In the genomic region with DNA sequence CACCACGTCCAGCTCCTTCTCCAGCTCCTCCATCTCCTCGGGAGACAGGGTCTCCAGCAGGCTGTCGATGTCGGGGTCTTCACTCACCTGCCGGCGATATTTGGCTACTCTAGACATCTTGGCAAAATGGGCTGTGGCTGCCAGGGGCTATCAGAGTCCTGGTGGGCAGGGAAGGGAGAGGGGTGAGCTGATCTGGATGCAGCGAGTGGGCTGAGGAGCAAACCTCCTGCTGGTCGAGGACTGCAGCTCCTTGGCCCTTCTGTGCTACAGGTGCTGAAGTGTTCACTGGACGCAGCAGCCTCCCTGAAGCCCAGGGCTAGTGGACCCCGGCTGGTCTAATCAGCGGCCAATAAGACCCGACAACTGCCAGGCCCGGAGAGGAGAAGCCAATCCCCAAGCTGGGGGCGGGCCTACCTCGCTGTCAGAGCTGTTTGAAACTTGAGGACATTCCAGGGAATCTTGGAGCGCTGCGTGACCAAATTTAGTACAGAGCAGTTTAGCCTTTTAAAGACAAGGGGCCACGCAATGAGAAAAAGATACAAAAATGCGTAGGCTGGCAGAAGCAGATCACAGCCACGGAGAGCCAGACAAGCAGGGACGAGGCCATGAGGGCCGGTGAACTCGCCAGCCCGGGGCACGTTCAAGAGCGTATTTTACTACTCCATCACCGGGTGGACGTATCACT, we compare ENCODE assay signal across 8 cellular contexts. TPM values are rescaled to one million over a fixed set of nuclear protein-coding genes. Genes with fewer than 3 reads are reported as not detected.
DNase-seq lines count a peak whose midpoint lies in the region; ATAC-seq, FAIRE-seq and TF ChIP-seq lines count a peak whose summit lies in the region.

A gene (minus strand): TSS at position 325 of the 685 bp plus-strand sequence. CDS start 208 bp downstream, at position 117.

- peaks cover 50% of the 10 kb centered on the region for H3K27me3 Mint-ChIP-seq in activated T-cell treated with anti-CD3 and anti-CD28 coated beads, Interleukin-2, amount 50 U/mL, for 4 hours (ENCODE audit: low read depth)

- no peak for FAIRE-seq in GM12891 (lab: Jason Lieb, UNC)

- peaks cover 7% of the 10 kb centered on the region for H3K4me1 Mint-ChIP-seq in activated T-cell treated with anti-CD3 and anti-CD28 coated beads, Interleukin-2, amount 50 U/mL, for 4 hours (ENCODE audit: low read depth)

- no peak for TF ChIP-seq POLR2A in GM12891 (IDR thresholded peaks at IDR 0.05; ENCODE audit: low read depth, low read length)

- no peak within 1 kb of the TSS for H3K27ac ChIP-seq in substantia nigra (ENCODE audit: low read depth, low read length, poor library complexity, severe bottlenecking)

- TF ChIP-seq CTCF in epithelial cell of esophagus (IDR thresholded peaks at IDR 0.05; ENCODE audit: insufficient read depth, low read depth, low read length, missing control alignments): no peak

- H3K9me3 Mint-ChIP-seq in activated T-cell treated with anti-CD3 and anti-CD28 coated beads, Interleukin-2, amount 50 U/mL, for 4 hours: no peaks in the 10 kb centered on the region

- H3K4me3 Mint-ChIP-seq in activated T-cell treated with anti-CD3 and anti-CD28 coated beads, Interleukin-2, amount 50 U/mL, for 4 hours: peak within 1 kb of the TSS; percentile 60

- H3K36me3 Mint-ChIP-seq in activated T-cell treated with anti-CD3 and anti-CD28 coated beads, Interleukin-2, amount 50 U/mL, for 4 hours (ENCODE audit: insufficient read depth): no peaks in the 10 kb centered on the region

- no peak within 1 kb of the TSS for H3K4me3 ChIP-seq in epithelial cell of esophagus (ENCODE audit: low read length)

- ATAC-seq in activated T-cell treated with anti-CD3 and anti-CD28 coated beads, Interleukin-2, amount 50 U/mL, for 4 hours: peak; percentile 46 to 70
- no peak for ATAC-seq in HG02970 (IDR thresholded peaks at IDR 0.05; ENCODE audit: low FRiP score, unreplicated experiment)

- no peak for DNase-seq in activated T-cell treated with anti-CD3 and anti-CD28 coated beads, Interleukin-2, amount 50 U/mL, for 4 hours
- DNase-seq in activated T-cell treated with anti-CD3 and anti-CD28 coated beads for 4 hours: no peak
- peak; percentile 38 for DNase-seq in SHP77 treated with DMSO at 0.1 percent for 48 hours (lab: John Stamatoyannopoulos, UW)
- DNase-seq in epithelial cell of esophagus (ENCODE audit: low read depth): peak; percentile 68
- DNase-seq in lung microvascular endothelial cell (ENCODE audit: low read depth in 2 of 2): peak; percentile 58 to 78
- peak in 46 of 49 donors; percentile 4 to 80 (median 35) for DNase-seq in substantia nigra (lab: John Stamatoyannopoulos, UW)
- DNase-seq in GM12891 (ENCODE audit: insufficient read length, low spot score): no peak

TF ChIP-seq in GM12891, 5 proteins besides CTCF, POLR2A, EP300 and RAD21:
- no peak for TF ChIP-seq SPI1 (IDR thresholded peaks at IDR 0.05; ENCODE audit: low read depth, low read length)
- no peak for TF ChIP-seq TAF1 (IDR thresholded peaks at IDR 0.05; ENCODE audit: low read depth, low read length)
- TF ChIP-seq PAX5 (IDR thresholded peaks at IDR 0.05; ENCODE audit: insufficient read depth, low read length, severe bottlenecking): no peak
- TF ChIP-seq POU2F2 (IDR thresholded peaks at IDR 0.05; ENCODE audit: low read depth, low read length): no peak
- no peak for TF ChIP-seq POLR2AphosphoS5 (IDR thresholded peaks at IDR 0.05; ENCODE audit: low read depth, low read length)

RNA-seq across cellular contexts. Expression of the gene that starts here (rescaled TPM):
- under 1 TPM in 2 of 3 donors, not detected in 1; 0.08 to 0.14 TPM for total RNA-seq in activated T-cell treated with anti-CD3 and anti-CD28 coated beads, Interleukin-2, amount 50 U/mL, for 4 hours
- total RNA-seq in lung microvascular endothelial cell: not detected in 2 replicates
- polyA plus RNA-seq in GM12891 (2012; ENCODE audit: low read depth, missing spikeins): not detected

Comparison
In these comparisons a context has a peak if more than half of its experiments do, and no peak if none do; other contexts are left out.
1. Peak in ATAC-seq in activated T-cell treated with anti-CD3 and anti-CD28 coated beads, Interleukin-2, amount 50 U/mL, for 4 hours; RNA of the gene not detected or under 1 TPM.
2. Peak in DNase-seq in lung microvascular endothelial cell; RNA of the gene not detected or under 1 TPM.
3. DNase-seq: peak in SHP77 treated with DMSO at 0.1 percent for 48 hours (single experiment), epithelial cell of esophagus (single experiment) and substantia nigra (46 of 49); none in activated T-cell treated with anti-CD3 and anti-CD28 coated beads, Interleukin-2, amount 50 U/mL, for 4 hours (single experiment), activated T-cell treated with anti-CD3 and anti-CD28 coated beads for 4 hours (single experiment) and GM12891 (single experiment).